11 cellular contexts compared by ENCODE assay signal in the genomic region with DNA sequence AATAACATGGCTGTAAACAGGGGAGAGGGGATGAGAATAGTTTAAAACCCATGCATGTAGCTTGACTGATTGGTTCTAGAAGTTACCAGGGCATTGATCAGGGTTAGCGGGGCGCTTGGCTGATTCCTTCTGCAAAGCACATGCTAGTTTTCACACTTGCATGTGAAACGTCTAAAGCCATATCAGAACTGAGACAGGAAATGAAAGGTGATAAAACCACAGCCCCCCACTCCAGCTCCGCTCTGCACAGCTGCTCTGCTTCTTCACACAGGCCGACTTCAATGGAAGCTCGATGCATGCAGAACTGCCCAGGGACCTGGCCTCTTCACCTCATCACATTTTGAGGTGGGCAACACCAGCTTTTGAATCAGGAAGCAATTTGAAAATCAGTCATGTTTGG. TPM values are rescaled to one million over a fixed set of nuclear protein-coding genes. Genes with fewer than 3 reads are reported as not detected.
DNase-seq lines count a peak whose midpoint lies in the region; ATAC-seq and TF ChIP-seq lines count a peak whose summit lies in the region.
"Had no signal": no experiment of that assay in that cellular context is flagged by ENCODE, and none has a peak within 500 bp of the region (broad histone marks: within the 10 kb centered on the region; RNA-seq: fewer than 3 reads in every experiment).

No MANE protein-coding gene starts in this region.

- H3K4me2 ChIP-seq in mesenchymal stem cell (ENCODE audit: low read length, poor library complexity, severe bottlenecking), result no peak overlapping the region

- H2BK12ac ChIP-seq in mesenchymal stem cell (ENCODE audit: low read length in 2 of 2), result no peak overlapping the region

- no peaks in the 10 kb centered on the region for H3K36me3 ChIP-seq in mesenchymal stem cell (ENCODE audit: control insufficient read depth in 1 of 2, insufficient read depth in 2 of 2, low read depth in 1 of 2, low read length in 2 of 2)
- H3K36me3 ChIP-seq: esophagus muscularis mucosa had no signal

- no peaks in the 10 kb centered on the region for H3K27me3 ChIP-seq in mesenchymal stem cell (ENCODE audit: control insufficient read depth in 1 of 2, insufficient read depth in 1 of 2, low read length in 2 of 2)
- H3K27me3 ChIP-seq: esophagus muscularis mucosa had no signal

- H2AK5ac ChIP-seq in mesenchymal stem cell (ENCODE audit: low read length, severe bottlenecking), result no peak overlapping the region

- H3K4me1 ChIP-seq in mesenchymal stem cell (ENCODE audit: control insufficient read depth, insufficient read depth, low read depth, low read length), result peaks cover 7% of the 10 kb centered on the region

- H3K79me1 ChIP-seq in mesenchymal stem cell (replicated peaks; ENCODE audit: low read length, poor library complexity, severe bottlenecking), result no peaks in the 10 kb centered on the region

- peak; percentile 83 for ATAC-seq in GM19351 (IDR thresholded peaks at IDR 0.05; ENCODE audit: unreplicated experiment)
- ATAC-seq in HG03045 (IDR thresholded peaks at IDR 0.05; ENCODE audit: unreplicated experiment), result peak; percentile 66
- ATAC-seq: naive thymus-derived CD8-positive, alpha-beta T cell had no signal

- no peak overlapping the region for H2BK15ac ChIP-seq in mesenchymal stem cell (ENCODE audit: low read depth, poor library complexity, severe bottlenecking)

- H3K9ac ChIP-seq in mesenchymal stem cell (ENCODE audit: low read length), result no peak overlapping the region

- no peak overlapping the region for H3K4me3 ChIP-seq in mesenchymal stem cell (ENCODE audit: insufficient read depth in 1 of 2, low read depth in 1 of 2, low read length in 2 of 2)
- H3K4me3 ChIP-seq: esophagus muscularis mucosa had no signal

- POLR2A ChIA-PET in GM10248 (lab: Yijun Ruan, JAX), result no interaction called here

- WGBS in mesenchymal stem cell, result 66% methylated on average over 6 of the region's 6 CpGs

- H4K8ac ChIP-seq in mesenchymal stem cell (ENCODE audit: low read length), result no peak overlapping the region

- no peak overlapping the region for H2AFZ ChIP-seq in mesenchymal stem cell (ENCODE audit: low read depth, low read length)

- no peak overlapping the region for H3K4ac ChIP-seq in mesenchymal stem cell (ENCODE audit: low read depth in 1 of 2, low read length in 2 of 2)

- H2BK5ac ChIP-seq in mesenchymal stem cell (ENCODE audit: low read depth, low read length, poor library complexity, severe bottlenecking), result no peak overlapping the region

- no peak for TF ChIP-seq CTCF in GM10248 (IDR thresholded peaks at IDR 0.05; ENCODE audit: control extremely low read depth, extremely low read depth, low read depth, missing control alignments)

- CTCF ChIA-PET in GM10248 (lab: Yijun Ruan, JAX), result interaction anchor here (1.2 to 2.6 kb wide), 7 partner anchors 10 to 315 kb away, joined by 3 to 10 read pairs (median 4); no protein-coding TSS in a partner anchor

- no peaks in the 10 kb centered on the region for H3K9me3 ChIP-seq in mesenchymal stem cell (ENCODE audit: control insufficient read depth, low read length)
- H3K9me3 ChIP-seq: esophagus muscularis mucosa had no signal

- DNase-seq in GM10248 (ENCODE audit: extremely low spot score) (peak; percentile 38), mesenchymal stem cell (no peak), SKM-1 (lab: John Stamatoyannopoulos, UW; ENCODE audit: unreplicated experiment) (no peak), foreskin melanocyte (no peak)
- peak; percentile 6 for DNase-seq in activated gamma-delta T cell treated with anti-CD3 and anti-CD28 coated beads, Interleukin-2, amount 50 U/mL, for 16 hours (ENCODE audit: low read depth)
- DNase-seq in activated naive CD4-positive, alpha-beta T cell treated with Interleukin-2 at 50 U/mL for 16 hours, result no peak
- DNase-seq: NCI-H2029 treated with DMSO at 0.1 percent for 48 hours had no signal

- H2BK120ac ChIP-seq in mesenchymal stem cell (ENCODE audit: low read depth, low read length), result no peak overlapping the region

- no peak overlapping the region for H3K27ac ChIP-seq in mesenchymal stem cell (ENCODE audit: low read length, poor library complexity, severe bottlenecking)
- H3K27ac ChIP-seq: esophagus muscularis mucosa had no signal

- H4K91ac ChIP-seq in mesenchymal stem cell (ENCODE audit: low read length), result no peak overlapping the region

- no peak overlapping the region for H3K14ac ChIP-seq in mesenchymal stem cell (ENCODE audit: low read length in 2 of 2)

- no peak overlapping the region for H3K18ac ChIP-seq in mesenchymal stem cell (ENCODE audit: low read depth in 1 of 2, low read length in 2 of 2)

- H3K23ac ChIP-seq in mesenchymal stem cell (ENCODE audit: low read length in 2 of 2), result no peak overlapping the region

RNA-seq across cellular contexts. Expression of gene HRH4, which starts 31.4 kb away (rescaled TPM):
- polyA plus RNA-seq in mesenchymal stem cell (2013, experiment 1 of 2), result 0.01 TPM
- not detected for polyA plus RNA-seq in mesenchymal stem cell (2013, experiment 2 of 2)

Comparison
In these comparisons a context has a peak if more than half of its experiments do, and no peak if none do; other contexts are left out.
1. DNase-seq: peak in GM10248 (single experiment) and activated gamma-delta T cell treated with anti-CD3 and anti-CD28 coated beads, Interleukin-2, amount 50 U/mL, for 16 hours (single experiment); none in mesenchymal stem cell (single experiment), SKM-1 (single experiment), activated naive CD4-positive, alpha-beta T cell treated with Interleukin-2 at 50 U/mL for 16 hours (single experiment) and foreskin melanocyte (single experiment).